6 cellular contexts compared by ENCODE assay signal in the genomic region with DNA sequence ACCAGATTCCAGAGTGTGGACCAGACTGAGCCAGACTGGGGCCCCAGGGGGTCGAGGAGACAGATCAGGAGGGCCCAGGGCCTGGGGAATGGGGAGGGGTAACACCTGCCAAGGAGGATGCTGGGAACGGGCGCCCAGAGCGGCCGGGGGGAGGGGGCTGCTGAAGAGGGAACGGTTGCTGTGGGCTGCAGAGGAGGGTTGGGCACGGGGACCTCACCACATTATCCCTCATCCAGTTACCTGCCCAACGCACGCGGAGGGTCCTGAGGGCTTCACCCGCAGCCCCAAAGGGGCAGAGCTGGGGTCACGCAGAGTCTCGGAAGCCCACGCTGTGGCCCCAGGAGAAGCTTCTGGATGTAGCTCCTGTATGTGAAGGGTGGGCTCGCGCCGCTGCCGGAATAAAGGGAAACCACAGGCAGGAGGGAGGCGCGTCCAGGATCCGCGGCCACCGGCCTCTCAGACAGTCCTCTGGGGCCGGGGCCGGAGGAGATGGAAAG. TPM values are rescaled to one million over a fixed set of nuclear protein-coding genes. Genes with fewer than 3 reads are reported as not detected.
DNase-seq lines count a peak whose midpoint lies in the region; ATAC-seq, FAIRE-seq and TF ChIP-seq lines count a peak whose summit lies in the region.

No MANE protein-coding gene starts in this region.

- H3K4me3 ChIP-seq in CD4-positive, CD25-positive, alpha-beta regulatory T cell (ENCODE audit: low read depth, low read length), result no peak overlapping the region
- peak overlapping the region; percentile 98 for H3K4me3 ChIP-seq in OCI-LY7 (ENCODE audit: low read depth, low read length, poor library complexity, severe bottlenecking)
- peak overlapping the region; percentile 33 to 98 (median 75) for H3K4me3 ChIP-seq in heart right ventricle
- peak overlapping the region in 2 of 3 donors; percentile 58 to 70 for H3K4me3 ChIP-seq in thyroid gland (replicated peaks in 1 of 3)

- peak overlapping the region; percentile 92 for H3K4me2 ChIP-seq in OCI-LY7 (ENCODE audit: low read length)

- peaks cover 16% of the 10 kb centered on the region for H3K36me3 ChIP-seq in CD4-positive, CD25-positive, alpha-beta regulatory T cell (ENCODE audit: control insufficient read depth, insufficient read depth, low read length)
- H3K36me3 ChIP-seq in OCI-LY7 (ENCODE audit: insufficient read depth, low read length), result peaks cover 53% of the 10 kb centered on the region
- H3K36me3 ChIP-seq in heart right ventricle, result peaks cover 0 to 59% (median 9%) of the 10 kb centered on the region in 9 donors
- H3K36me3 ChIP-seq in thyroid gland, result peaks cover 14 to 22% of the 10 kb centered on the region in 2 donors

- peak overlapping the region; percentile 71 to 84 (median 72) for H3K4me3 Mint-ChIP-seq in CD4-positive, CD25-positive, alpha-beta regulatory T cell

- intact Hi-C loops in OCI-LY7 (cut with micrococcal nuclease; ENCODE audit: unreplicated experiment) (loop anchor here (2.0 kb wide), 1 partner anchor 51 kb away; no protein-coding TSS in a partner anchor), heart right ventricle (cut with DNase I) (loop anchor here in 3 of 10 donors (10.0 kb wide), 2 partner anchors 265 to 275 kb away; no protein-coding TSS in a partner anchor), thyroid gland (cut with DNase I) (no loop called here)

- no peaks in the 10 kb centered on the region for H3K27me3 Mint-ChIP-seq in CD4-positive, CD25-positive, alpha-beta regulatory T cell

- peak overlapping the region in 1 of 3 donors; percentile 25 for H3K27ac Mint-ChIP-seq in CD4-positive, CD25-positive, alpha-beta regulatory T cell

- ATAC-seq in CD4-positive, CD25-positive, alpha-beta regulatory T cell (ENCODE audit: low read depth in 2 of 2), result no peak
- peak; percentile 2 to 25 (median 6) for ATAC-seq in heart right ventricle

- no peaks in the 10 kb centered on the region for H3K27me3 ChIP-seq in CD4-positive, CD25-positive, alpha-beta regulatory T cell (ENCODE audit: control insufficient read depth, insufficient read depth, low read length)
- H3K27me3 ChIP-seq in heart right ventricle (no peaks in the 10 kb centered on the region), thyroid gland (no peaks in the 10 kb centered on the region)

- peak in 1 of 3 donors; percentile 24 for DNase-seq in CD4-positive, CD25-positive, alpha-beta regulatory T cell
- DNase-seq in OCI-LY7 (ENCODE audit: low spot score) (peak; percentile 24), heart right ventricle (no peak), thyroid gland (peak in 1 of 2 donors; percentile 16), COR-L47 (lab: John Stamatoyannopoulos, UW) (no peak), HTR-8/SVneo (ENCODE audit: insufficient read length, low spot score) (no peak)

- peaks cover 0 to 35% (median 18%) of the 10 kb centered on the region in 4 donors for H3K4me1 Mint-ChIP-seq in CD4-positive, CD25-positive, alpha-beta regulatory T cell

- no peaks in the 10 kb centered on the region for H3K9me2 ChIP-seq in OCI-LY7 (ENCODE audit: insufficient read depth, low read length)

- TF ChIP-seq POLR2A in thyroid gland (IDR thresholded peaks at IDR 0.05), result no peak

- H4K20me1 ChIP-seq in OCI-LY7 (ENCODE audit: insufficient read depth, low read length), result 0 out of 2 replicates have a peak, but pooled peaks cover 8% of the 10 kb centered on the region

- no peak for FAIRE-seq in HTR-8/SVneo (lab: Jason Lieb, UNC)

- H3K79me2 ChIP-seq in OCI-LY7 (ENCODE audit: insufficient read depth, low read depth, low read length), result peaks cover 32% of the 10 kb centered on the region

- peak overlapping the region; percentile 61 for H3K27ac ChIP-seq in CD4-positive, CD25-positive, alpha-beta regulatory T cell (ENCODE audit: insufficient read depth, low read length, poor library complexity, severe bottlenecking)
- H3K27ac ChIP-seq in OCI-LY7 (ENCODE audit: low read depth, low read length, poor library complexity, severe bottlenecking) (peak overlapping the region; percentile 34), heart right ventricle (peak overlapping the region in 7 of 10 donors; percentile 68 to 91 (median 85)), thyroid gland (no peak overlapping the region)

- BruUV-seq in OCI-LY7 (replicated peaks; lab: Mats Ljungman, UMichigan), result no TSS peak

- no peaks in the 10 kb centered on the region for H3K9me3 Mint-ChIP-seq in CD4-positive, CD25-positive, alpha-beta regulatory T cell

- H3K36me3 Mint-ChIP-seq in CD4-positive, CD25-positive, alpha-beta regulatory T cell, result peaks cover 8% of the 10 kb centered on the region

- no peak overlapping the region for H2AFZ ChIP-seq in OCI-LY7 (ENCODE audit: low read length)

- no peaks in the 10 kb centered on the region for H3K9me3 ChIP-seq in CD4-positive, CD25-positive, alpha-beta regulatory T cell (ENCODE audit: control insufficient read depth in 2 of 2, low read length in 2 of 2)
- H3K9me3 ChIP-seq in OCI-LY7 (ENCODE audit: low read length) (peaks cover 8% of the 10 kb centered on the region; the same call in 1 of the 2 replicates), heart right ventricle (no peaks in the 10 kb centered on the region), thyroid gland (no peaks in the 10 kb centered on the region)

- CTCF ChIA-PET in OCI-LY7 (lab: Charles Lee; ENCODE audit: unreplicated experiment), result no interaction called here

- WGBS in heart right ventricle, 2 donors, result 12 to 20% methylated on average over 25 of the region's 25 CpGs
- WGBS in thyroid gland, 2 donors, result 16 to 31% methylated on average over 16 to 20 of the region's 25 CpGs

- peaks cover 24% of the 10 kb centered on the region for H3K4me1 ChIP-seq in CD4-positive, CD25-positive, alpha-beta regulatory T cell (ENCODE audit: control insufficient read depth, insufficient read depth, low read length, poor library complexity, severe bottlenecking)
- H3K4me1 ChIP-seq in OCI-LY7 (ENCODE audit: insufficient read depth, low read length, poor library complexity, severe bottlenecking) (peaks cover 19% of the 10 kb centered on the region), heart right ventricle (peaks cover 4 to 38% (median 23%) of the 10 kb centered on the region in 9 donors), thyroid gland (peaks cover 18 to 19% of the 10 kb centered on the region in 2 donors)

- TF ChIP-seq CTCF in OCI-LY7 (conservative IDR thresholded peaks at IDR 0.05; ENCODE audit: low read length) (no peak), heart right ventricle (IDR thresholded peaks at IDR 0.05) (no peak), thyroid gland (IDR thresholded peaks at IDR 0.05) (no peak)

- POLR2A ChIA-PET in OCI-LY7 (lab: Charles Lee), result no interaction called here

RNA-seq across cellular contexts. Expression of gene SELENOO, which starts 0.9 kb away (rescaled TPM):
- 31.9 TPM for total RNA-seq in CD4-positive, CD25-positive, alpha-beta regulatory T cell
- polyA plus RNA-seq in CD4-positive, CD25-positive, alpha-beta regulatory T cell, result 1 to 10 TPM; 1.8 to 6.5 (median 3.3) TPM
- 43.7 and 44.2 TPM in 2 replicates for total RNA-seq in OCI-LY7 (2014; rRNA removed; shearing (Covaris generic))
- total RNA-seq in OCI-LY7 (2022) (34.0 and 40.2 TPM in 2 replicates), heart right ventricle (10 to 100 TPM in 9 of 10 donors, 1 to 10 TPM in 1; 9.6 to 24.6 (median 11.9) TPM), thyroid gland (10 to 100 TPM; 20.7 to 50.6 (median 31.0) TPM)
- polyA plus RNA-seq in heart right ventricle, result 10 to 100 TPM; 22.6 to 29.8 TPM

RNA-seq across cellular contexts. Expression of gene TRABD, which starts 14.2 kb away (rescaled TPM):
- total RNA-seq in CD4-positive, CD25-positive, alpha-beta regulatory T cell, result 115 TPM
- 10 to 100 TPM; 33.0 to 47.6 (median 38.5) TPM for polyA plus RNA-seq in CD4-positive, CD25-positive, alpha-beta regulatory T cell
- total RNA-seq in OCI-LY7 (2014; rRNA removed; shearing (Covaris generic)), result 111 and 126 TPM in 2 replicates
- total RNA-seq in OCI-LY7 (2022), result 119 and 128 TPM in 2 replicates
- total RNA-seq in heart right ventricle, result 10 to 100 TPM; 13.6 to 24.9 (median 16.4) TPM
- 10 to 100 TPM; 31.6 to 40.8 TPM for polyA plus RNA-seq in heart right ventricle
- total RNA-seq in thyroid gland, result 10 to 100 TPM; 26.6 to 51.9 (median 31.5) TPM

RNA-seq across cellular contexts. Expression of gene PANX2, which starts 29.4 kb away (rescaled TPM):
- not detected for total RNA-seq in CD4-positive, CD25-positive, alpha-beta regulatory T cell
- polyA plus RNA-seq in CD4-positive, CD25-positive, alpha-beta regulatory T cell, result not detected
- total RNA-seq in OCI-LY7 (2014; rRNA removed; shearing (Covaris generic)), result not detected in 2 replicates
- total RNA-seq in OCI-LY7 (2022) (not detected in 2 replicates), heart right ventricle (under 1 TPM in 7 of 10 donors, not detected in 3; 0.15 to 0.61 (median 0.22) TPM), thyroid gland (10 to 100 TPM in 3 of 4 donors, 1 to 10 TPM in 1; 9.0 to 12.1 (median 10.9) TPM)
- under 1 TPM; 0.07 to 0.09 TPM for polyA plus RNA-seq in heart right ventricle

RNA-seq across cellular contexts. Expression of gene TUBGCP6, which starts 44.9 kb away (rescaled TPM):
- 132 TPM for total RNA-seq in CD4-positive, CD25-positive, alpha-beta regulatory T cell
- polyA plus RNA-seq in CD4-positive, CD25-positive, alpha-beta regulatory T cell, result 10 to 100 TPM; 14.0 to 16.3 (median 14.2) TPM
- 52.8 and 57.7 TPM in 2 replicates for total RNA-seq in OCI-LY7 (2014; rRNA removed; shearing (Covaris generic))
- total RNA-seq in OCI-LY7 (2022), result 63.2 and 68.8 TPM in 2 replicates
- 10 to 100 TPM; 15.5 to 23.3 (median 18.5) TPM for total RNA-seq in heart right ventricle
- 10 to 100 TPM; 14.2 to 40.7 TPM for polyA plus RNA-seq in heart right ventricle
- total RNA-seq in thyroid gland, result 100 to 1,000 TPM in 1 of 4 donors, 10 to 100 TPM in 3; 64.6 to 102 (median 80.3) TPM

RNA-seq across cellular contexts. Expression of gene HDAC10, which starts 51.2 kb away (rescaled TPM):
- total RNA-seq in CD4-positive, CD25-positive, alpha-beta regulatory T cell, result 125 TPM
- 10 to 100 TPM in 1 of 4 donors, 1 to 10 TPM in 3; 6.0 to 12.5 (median 7.3) TPM for polyA plus RNA-seq in CD4-positive, CD25-positive, alpha-beta regulatory T cell
- 47.4 and 49.4 TPM in 2 replicates for total RNA-seq in OCI-LY7 (2014; rRNA removed; shearing (Covaris generic))
- total RNA-seq in OCI-LY7 (2022), result 74.6 and 74.9 TPM in 2 replicates
- total RNA-seq in heart right ventricle, result 10 to 100 TPM in 6 of 10 donors, 1 to 10 TPM in 4; 7.1 to 16.7 (median 10.3) TPM
- 10 to 100 TPM in 1 of 2 donors, 1 to 10 TPM in 1; 7.9 to 20.3 TPM for polyA plus RNA-seq in heart right ventricle
- 10 to 100 TPM; 31.4 to 42.7 (median 32.5) TPM for total RNA-seq in thyroid gland

Comparison
In these comparisons a context has a peak if more than half of its experiments do, and no peak if none do; other contexts are left out.
1. ATAC-seq: peak in heart right ventricle (8 of 8); none in CD4-positive, CD25-positive, alpha-beta regulatory T cell (0 of 2).
2. H3K27ac ChIP-seq: peak in CD4-positive, CD25-positive, alpha-beta regulatory T cell (single experiment), OCI-LY7 (single experiment) and heart right ventricle (7 of 10); none in thyroid gland (0 of 3).